Comparison of ENCODE assay signal across 1 cellular context in genomic region chr9:23820731-23821399, GRCh38.
TF ChIP-seq lines count a peak whose summit lies in the region.

No MANE protein-coding gene starts in this region.

TF ChIP-seq in WTC11, 78 proteins besides CTCF, POLR2A, EP300 and RAD21 (continued from another document and continues in another):
- TF ChIP-seq ZNF281 (CRISPR knock-in tag; IDR thresholded peaks at IDR 0.05) (peak; percentile 64), ZNF671 (CRISPR knock-in tag; IDR thresholded peaks at IDR 0.05) (no peak), HMGXB4 (CRISPR knock-in tag; IDR thresholded peaks at IDR 0.05) (peak; percentile 71; the same call in 1 of the 2 replicates), CDX4 (CRISPR knock-in tag; IDR thresholded peaks at IDR 0.05; ENCODE audit: borderline replicate concordance) (no peak), MAX (CRISPR knock-in tag; IDR thresholded peaks at IDR 0.05) (peak; percentile 75), ETV6 (CRISPR knock-in tag; IDR thresholded peaks at IDR 0.05) (0 out of 2 replicates have a peak, but pooled peaks have one; percentile 15), ZNF396 (CRISPR knock-in tag; IDR thresholded peaks at IDR 0.05; ENCODE audit: borderline replicate concordance) (no peak), NR1H2 (CRISPR knock-in tag; IDR thresholded peaks at IDR 0.05) (no peak), ZNF232 (CRISPR knock-in tag; IDR thresholded peaks at IDR 0.05) (0 out of 2 replicates have a peak, but pooled peaks have one; percentile 17), FOXK1 (CRISPR knock-in tag; IDR thresholded peaks at IDR 0.05) (peak; percentile 61; the same call in 1 of the 2 replicates), ZNF416 (CRISPR knock-in tag; IDR thresholded peaks at IDR 0.05) (no peak), EMX1 (CRISPR knock-in tag; IDR thresholded peaks at IDR 0.05) (no peak), ZNF121 (CRISPR knock-in tag; IDR thresholded peaks at IDR 0.05) (no peak), ZSCAN18 (CRISPR knock-in tag; IDR thresholded peaks at IDR 0.05) (no peak), ZNF423 (CRISPR knock-in tag; IDR thresholded peaks at IDR 0.05) (no peak), OVOL2 (CRISPR knock-in tag; IDR thresholded peaks at IDR 0.05; ENCODE audit: borderline replicate concordance) (no peak), ATF3 (CRISPR knock-in tag; conservative IDR thresholded peaks at IDR 0.05) (no peak), FOXP1 (CRISPR knock-in tag; IDR thresholded peaks at IDR 0.05; ENCODE audit: borderline replicate concordance) (peak; percentile 60; the same call in 1 of the 2 replicates), SOX15 (CRISPR knock-in tag; IDR thresholded peaks at IDR 0.05) (no peak), ZNF532 (CRISPR knock-in tag; IDR thresholded peaks at IDR 0.05; ENCODE audit: borderline replicate concordance) (no peak), CREM (CRISPR knock-in tag; IDR thresholded peaks at IDR 0.05) (0 out of 2 replicates have a peak, but pooled peaks have one; percentile 45), ELF4 (CRISPR knock-in tag; IDR thresholded peaks at IDR 0.05; ENCODE audit: low read depth) (no peak), NFE2L1 (CRISPR knock-in tag; IDR thresholded peaks at IDR 0.05) (peak; percentile 76; the same call in 1 of the 2 replicates), TEAD1 (CRISPR knock-in tag; IDR thresholded peaks at IDR 0.05) (peak; percentile 14; the same call in 1 of the 2 replicates), NR3C1 (CRISPR knock-in tag; conservative IDR thresholded peaks at IDR 0.05; ENCODE audit: low read depth) (no peak), USF2 (CRISPR knock-in tag; IDR thresholded peaks at IDR 0.05) (no peak), ZMAT4 (CRISPR knock-in tag; IDR thresholded peaks at IDR 0.05) (no peak), RELA (CRISPR knock-in tag; IDR thresholded peaks at IDR 0.05; ENCODE audit: borderline replicate concordance) (0 out of 2 replicates have a peak, but pooled peaks have one; percentile 34), ZNF263 (CRISPR knock-in tag; IDR thresholded peaks at IDR 0.05; ENCODE audit: low read depth) (no peak), RORB (CRISPR knock-in tag; IDR thresholded peaks at IDR 0.05) (no peak)
- TF ChIP-seq, protein P1, sequence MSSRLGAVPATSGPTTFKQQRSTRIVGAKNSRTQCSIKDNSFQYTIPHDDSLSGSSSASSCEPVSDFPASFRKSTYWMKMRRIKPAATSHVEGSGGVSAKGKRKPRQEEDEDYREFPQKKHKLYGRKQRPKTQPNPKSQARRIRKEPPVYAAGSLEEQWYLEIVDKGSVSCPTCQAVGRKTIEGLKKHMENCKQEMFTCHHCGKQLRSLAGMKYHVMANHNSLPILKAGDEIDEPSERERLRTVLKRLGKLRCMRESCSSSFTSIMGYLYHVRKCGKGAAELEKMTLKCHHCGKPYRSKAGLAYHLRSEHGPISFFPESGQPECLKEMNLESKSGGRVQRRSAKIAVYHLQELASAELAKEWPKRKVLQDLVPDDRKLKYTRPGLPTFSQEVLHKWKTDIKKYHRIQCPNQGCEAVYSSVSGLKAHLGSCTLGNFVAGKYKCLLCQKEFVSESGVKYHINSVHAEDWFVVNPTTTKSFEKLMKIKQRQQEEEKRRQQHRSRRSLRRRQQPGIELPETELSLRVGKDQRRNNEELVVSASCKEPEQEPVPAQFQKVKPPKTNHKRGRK (CRISPR knock-in tag; IDR thresholded peaks at IDR 0.05; ENCODE audit: borderline replicate concordance) = no peak
- TF ChIP-seq, protein P2, sequence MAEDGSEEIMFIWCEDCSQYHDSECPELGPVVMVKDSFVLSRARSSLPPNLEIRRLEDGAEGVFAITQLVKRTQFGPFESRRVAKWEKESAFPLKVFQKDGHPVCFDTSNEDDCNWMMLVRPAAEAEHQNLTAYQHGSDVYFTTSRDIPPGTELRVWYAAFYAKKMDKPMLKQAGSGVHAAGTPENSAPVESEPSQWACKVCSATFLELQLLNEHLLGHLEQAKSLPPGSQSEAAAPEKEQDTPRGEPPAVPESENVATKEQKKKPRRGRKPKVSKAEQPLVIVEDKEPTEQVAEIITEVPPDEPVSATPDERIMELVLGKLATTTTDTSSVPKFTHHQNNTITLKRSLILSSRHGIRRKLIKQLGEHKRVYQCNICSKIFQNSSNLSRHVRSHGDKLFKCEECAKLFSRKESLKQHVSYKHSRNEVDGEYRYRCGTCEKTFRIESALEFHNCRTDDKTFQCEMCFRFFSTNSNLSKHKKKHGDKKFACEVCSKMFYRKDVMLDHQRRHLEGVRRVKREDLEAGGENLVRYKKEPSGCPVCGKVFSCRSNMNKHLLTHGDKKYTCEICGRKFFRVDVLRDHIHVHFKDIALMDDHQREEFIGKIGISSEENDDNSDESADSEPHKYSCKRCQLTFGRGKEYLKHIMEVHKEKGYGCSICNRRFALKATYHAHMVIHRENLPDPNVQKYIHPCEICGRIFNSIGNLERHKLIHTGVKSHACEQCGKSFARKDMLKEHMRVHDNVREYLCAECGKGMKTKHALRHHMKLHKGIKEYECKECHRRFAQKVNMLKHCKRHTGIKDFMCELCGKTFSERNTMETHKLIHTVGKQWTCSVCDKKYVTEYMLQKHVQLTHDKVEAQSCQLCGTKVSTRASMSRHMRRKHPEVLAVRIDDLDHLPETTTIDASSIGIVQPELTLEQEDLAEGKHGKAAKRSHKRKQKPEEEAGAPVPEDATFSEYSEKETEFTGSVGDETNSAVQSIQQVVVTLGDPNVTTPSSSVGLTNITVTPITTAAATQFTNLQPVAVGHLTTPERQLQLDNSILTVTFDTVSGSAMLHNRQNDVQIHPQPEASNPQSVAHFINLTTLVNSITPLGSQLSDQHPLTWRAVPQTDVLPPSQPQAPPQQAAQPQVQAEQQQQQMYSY (CRISPR knock-in tag; IDR thresholded peaks at IDR 0.05) = no peak
- TF ChIP-seq, protein P3, sequence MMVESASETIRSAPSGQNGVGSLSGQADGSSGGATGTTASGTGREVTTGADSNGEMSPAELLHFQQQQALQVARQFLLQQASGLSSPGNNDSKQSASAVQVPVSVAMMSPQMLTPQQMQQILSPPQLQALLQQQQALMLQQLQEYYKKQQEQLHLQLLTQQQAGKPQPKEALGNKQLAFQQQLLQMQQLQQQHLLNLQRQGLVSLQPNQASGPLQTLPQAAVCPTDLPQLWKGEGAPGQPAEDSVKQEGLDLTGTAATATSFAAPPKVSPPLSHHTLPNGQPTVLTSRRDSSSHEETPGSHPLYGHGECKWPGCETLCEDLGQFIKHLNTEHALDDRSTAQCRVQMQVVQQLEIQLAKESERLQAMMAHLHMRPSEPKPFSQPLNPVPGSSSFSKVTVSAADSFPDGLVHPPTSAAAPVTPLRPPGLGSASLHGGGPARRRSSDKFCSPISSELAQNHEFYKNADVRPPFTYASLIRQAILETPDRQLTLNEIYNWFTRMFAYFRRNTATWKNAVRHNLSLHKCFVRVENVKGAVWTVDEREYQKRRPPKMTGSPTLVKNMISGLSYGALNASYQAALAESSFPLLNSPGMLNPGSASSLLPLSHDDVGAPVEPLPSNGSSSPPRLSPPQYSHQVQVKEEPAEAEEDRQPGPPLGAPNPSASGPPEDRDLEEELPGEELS (CRISPR knock-in tag; IDR thresholded peaks at IDR 0.05) = 0 out of 2 replicates have a peak, but pooled peaks have one; percentile 2
